Comparison of ENCODE assay signal across 1 cellular context in genomic region chr2:119424284-119425118, GRCh38.
TF ChIP-seq lines count a peak whose summit lies in the region.

No MANE protein-coding gene starts in this region.

TF ChIP-seq in HepG2, 621 proteins besides CTCF, POLR2A, EP300 and RAD21 (continued from another document and continues in another):
- TF ChIP-seq ZNF609 (CRISPR knock-in tag; IDR thresholded peaks at IDR 0.05; ENCODE audit: borderline replicate concordance) (no peak), ZFP62 (CRISPR knock-in tag; IDR thresholded peaks at IDR 0.05) (no peak), MBD4 (IDR thresholded peaks at IDR 0.05; ENCODE audit: borderline replicate concordance, low read length) (no peak), TCF7 (IDR thresholded peaks at IDR 0.05; ENCODE audit: low read depth) (peak; percentile 67), ZNF44 (CRISPR knock-in tag; IDR thresholded peaks at IDR 0.05) (no peak), ZNF703 (CRISPR knock-in tag; IDR thresholded peaks at IDR 0.05; ENCODE audit: borderline replicate concordance) (no peak), ZNF543 (CRISPR knock-in tag; IDR thresholded peaks at IDR 0.05) (no peak), PCBP2 (optimal IDR thresholded peaks at IDR 0.05; ENCODE audit: low read depth, low read length, poor library complexity, severe bottlenecking) (no peak), HNRNPH1 (optimal IDR thresholded peaks at IDR 0.05; ENCODE audit: low read depth, low read length) (no peak), ZNF143 (CRISPR knock-in tag; IDR thresholded peaks at IDR 0.05) (no peak), NPAS2 (CRISPR knock-in tag; IDR thresholded peaks at IDR 0.05; ENCODE audit: borderline replicate concordance) (no peak), PRPF4 (IDR thresholded peaks at IDR 0.05; ENCODE audit: low read depth, low read length, poor library complexity, severe bottlenecking) (no peak), ELF1 (CRISPR knock-in tag; IDR thresholded peaks at IDR 0.05) (no peak), AGO2 (optimal IDR thresholded peaks at IDR 0.05; ENCODE audit: low read depth, low read length) (no peak), ZNF3 (CRISPR knock-in tag; IDR thresholded peaks at IDR 0.05) (0 out of 2 replicates have a peak, but pooled peaks have one; percentile 22), SIN3A (IDR thresholded peaks at IDR 0.05; ENCODE audit: borderline replicate concordance, low read depth, low read length) (no peak), PHF5A (CRISPR knock-in tag; IDR thresholded peaks at IDR 0.05; ENCODE audit: low read depth, unreplicated experiment) (no peak), ZBTB46 (CRISPR knock-in tag; IDR thresholded peaks at IDR 0.05; ENCODE audit: borderline replicate concordance) (no peak; the same call in 1 of the 2 replicates), ZNF510 (CRISPR knock-in tag; IDR thresholded peaks at IDR 0.05; ENCODE audit: low read depth) (no peak), MXD1 (CRISPR knock-in tag; IDR thresholded peaks at IDR 0.05) (no peak), ZNF687 (CRISPR knock-in tag; IDR thresholded peaks at IDR 0.05) (peak; percentile 60)
- TF ChIP-seq, protein P1, sequence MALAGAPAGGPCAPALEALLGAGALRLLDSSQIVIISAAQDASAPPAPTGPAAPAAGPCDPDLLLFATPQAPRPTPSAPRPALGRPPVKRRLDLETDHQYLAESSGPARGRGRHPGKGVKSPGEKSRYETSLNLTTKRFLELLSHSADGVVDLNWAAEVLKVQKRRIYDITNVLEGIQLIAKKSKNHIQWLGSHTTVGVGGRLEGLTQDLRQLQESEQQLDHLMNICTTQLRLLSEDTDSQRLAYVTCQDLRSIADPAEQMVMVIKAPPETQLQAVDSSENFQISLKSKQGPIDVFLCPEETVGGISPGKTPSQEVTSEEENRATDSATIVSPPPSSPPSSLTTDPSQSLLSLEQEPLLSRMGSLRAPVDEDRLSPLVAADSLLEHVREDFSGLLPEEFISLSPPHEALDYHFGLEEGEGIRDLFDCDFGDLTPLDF (CRISPR knock-in tag; IDR thresholded peaks at IDR 0.05): no peak
- TF ChIP-seq, protein P2, sequence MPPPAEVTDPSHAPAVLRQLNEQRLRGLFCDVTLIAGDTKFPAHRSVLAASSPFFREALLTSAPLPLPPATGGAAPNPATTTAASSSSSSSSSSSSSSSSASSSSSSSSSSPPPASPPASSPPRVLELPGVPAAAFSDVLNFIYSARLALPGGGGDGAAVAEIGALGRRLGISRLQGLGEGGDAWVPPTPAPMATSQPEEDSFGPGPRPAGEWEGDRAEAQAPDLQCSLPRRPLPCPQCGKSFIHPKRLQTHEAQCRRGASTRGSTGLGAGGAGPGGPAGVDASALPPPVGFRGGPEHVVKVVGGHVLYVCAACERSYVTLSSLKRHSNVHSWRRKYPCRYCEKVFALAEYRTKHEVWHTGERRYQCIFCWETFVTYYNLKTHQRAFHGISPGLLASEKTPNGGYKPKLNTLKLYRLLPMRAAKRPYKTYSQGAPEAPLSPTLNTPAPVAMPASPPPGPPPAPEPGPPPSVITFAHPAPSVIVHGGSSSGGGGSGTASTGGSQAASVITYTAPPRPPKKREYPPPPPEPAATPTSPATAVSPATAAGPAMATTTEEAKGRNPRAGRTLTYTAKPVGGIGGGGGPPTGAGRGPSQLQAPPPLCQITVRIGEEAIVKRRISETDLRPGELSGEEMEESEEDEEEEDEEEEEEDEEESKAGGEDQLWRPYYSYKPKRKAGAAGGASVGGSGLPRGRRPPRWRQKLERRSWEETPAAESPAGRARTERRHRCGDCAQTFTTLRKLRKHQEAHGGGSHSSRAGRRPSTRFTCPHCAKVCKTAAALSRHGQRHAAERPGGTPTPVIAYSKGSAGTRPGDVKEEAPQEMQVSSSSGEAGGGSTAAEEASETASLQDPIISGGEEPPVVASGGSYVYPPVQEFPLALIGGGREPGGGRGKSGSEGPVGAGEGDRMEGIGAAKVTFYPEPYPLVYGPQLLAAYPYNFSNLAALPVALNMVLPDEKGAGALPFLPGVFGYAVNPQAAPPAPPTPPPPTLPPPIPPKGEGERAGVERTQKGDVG (CRISPR knock-in tag; IDR thresholded peaks at IDR 0.05; ENCODE audit: borderline replicate concordance): peak; percentile 48; the same call in 1 of the 2 replicates
- TF ChIP-seq, protein P3, sequence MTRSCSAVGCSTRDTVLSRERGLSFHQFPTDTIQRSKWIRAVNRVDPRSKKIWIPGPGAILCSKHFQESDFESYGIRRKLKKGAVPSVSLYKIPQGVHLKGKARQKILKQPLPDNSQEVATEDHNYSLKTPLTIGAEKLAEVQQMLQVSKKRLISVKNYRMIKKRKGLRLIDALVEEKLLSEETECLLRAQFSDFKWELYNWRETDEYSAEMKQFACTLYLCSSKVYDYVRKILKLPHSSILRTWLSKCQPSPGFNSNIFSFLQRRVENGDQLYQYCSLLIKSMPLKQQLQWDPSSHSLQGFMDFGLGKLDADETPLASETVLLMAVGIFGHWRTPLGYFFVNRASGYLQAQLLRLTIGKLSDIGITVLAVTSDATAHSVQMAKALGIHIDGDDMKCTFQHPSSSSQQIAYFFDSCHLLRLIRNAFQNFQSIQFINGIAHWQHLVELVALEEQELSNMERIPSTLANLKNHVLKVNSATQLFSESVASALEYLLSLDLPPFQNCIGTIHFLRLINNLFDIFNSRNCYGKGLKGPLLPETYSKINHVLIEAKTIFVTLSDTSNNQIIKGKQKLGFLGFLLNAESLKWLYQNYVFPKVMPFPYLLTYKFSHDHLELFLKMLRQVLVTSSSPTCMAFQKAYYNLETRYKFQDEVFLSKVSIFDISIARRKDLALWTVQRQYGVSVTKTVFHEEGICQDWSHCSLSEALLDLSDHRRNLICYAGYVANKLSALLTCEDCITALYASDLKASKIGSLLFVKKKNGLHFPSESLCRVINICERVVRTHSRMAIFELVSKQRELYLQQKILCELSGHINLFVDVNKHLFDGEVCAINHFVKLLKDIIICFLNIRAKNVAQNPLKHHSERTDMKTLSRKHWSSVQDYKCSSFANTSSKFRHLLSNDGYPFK (CRISPR knock-in tag; IDR thresholded peaks at IDR 0.05; ENCODE audit: borderline replicate concordance): peak; percentile 56; the same call in 1 of the 2 replicates
- TF ChIP-seq, protein P4, sequence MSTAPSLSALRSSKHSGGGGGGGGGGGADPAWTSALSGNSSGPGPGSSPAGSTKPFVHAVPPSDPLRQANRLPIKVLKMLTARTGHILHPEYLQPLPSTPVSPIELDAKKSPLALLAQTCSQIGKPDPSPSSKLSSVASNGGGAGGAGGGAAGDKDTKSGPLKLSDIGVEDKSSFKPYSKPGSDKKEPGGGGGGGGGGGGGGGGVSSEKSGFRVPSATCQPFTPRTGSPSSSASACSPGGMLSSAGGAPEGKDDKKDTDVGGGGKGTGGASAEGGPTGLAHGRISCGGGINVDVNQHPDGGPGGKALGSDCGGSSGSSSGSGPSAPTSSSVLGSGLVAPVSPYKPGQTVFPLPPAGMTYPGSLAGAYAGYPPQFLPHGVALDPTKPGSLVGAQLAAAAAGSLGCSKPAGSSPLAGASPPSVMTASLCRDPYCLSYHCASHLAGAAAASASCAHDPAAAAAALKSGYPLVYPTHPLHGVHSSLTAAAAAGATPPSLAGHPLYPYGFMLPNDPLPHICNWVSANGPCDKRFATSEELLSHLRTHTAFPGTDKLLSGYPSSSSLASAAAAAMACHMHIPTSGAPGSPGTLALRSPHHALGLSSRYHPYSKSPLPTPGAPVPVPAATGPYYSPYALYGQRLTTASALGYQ (CRISPR knock-in tag; IDR thresholded peaks at IDR 0.05): no peak
